ENCODE assay signal across 16 cellular contexts in the genomic region with DNA sequence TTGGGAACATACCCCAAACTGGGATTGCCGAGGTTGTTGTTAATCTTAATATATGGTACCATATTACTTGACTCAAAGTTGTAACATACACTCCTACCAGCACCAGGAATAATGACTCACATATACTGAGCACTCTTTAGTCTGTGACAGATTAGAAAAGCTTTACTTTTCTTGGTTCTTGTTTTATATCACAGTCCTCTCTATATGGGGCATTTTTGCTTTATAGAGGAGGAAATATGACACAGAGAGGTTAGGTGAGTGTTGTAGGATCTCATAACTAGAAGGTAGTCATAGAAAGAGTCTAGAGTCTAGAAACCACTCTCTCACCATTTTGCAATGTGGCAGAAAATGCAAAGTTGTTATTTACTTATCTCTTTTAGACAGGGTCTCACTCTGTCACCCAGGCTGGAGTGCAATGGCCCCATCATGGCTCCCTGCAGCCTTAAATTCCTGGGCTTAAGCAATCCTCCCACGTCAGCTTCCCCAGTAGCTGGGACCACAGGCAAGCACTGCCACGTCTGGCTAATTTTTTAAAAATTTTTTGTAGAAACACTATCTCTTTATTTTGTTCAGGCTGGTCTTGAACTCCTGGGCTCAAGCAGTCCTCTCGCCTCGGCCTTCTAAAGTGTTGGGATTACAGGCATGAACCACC. TPM values are rescaled to one million over a fixed set of nuclear protein-coding genes. Genes with fewer than 3 reads are reported as not detected.
A peak's percentile ranks its signal among the peaks of the same experiment; 100 is the strongest.
DNase-seq lines count a peak whose midpoint lies in the region; ATAC-seq and TF ChIP-seq lines count a peak whose summit lies in the region.
"Had no signal": no experiment of that assay in that cellular context is flagged by ENCODE, and none has a peak within 500 bp of the region (broad histone marks: within the 10 kb centered on the region; RNA-seq: fewer than 3 reads in every experiment).

No MANE protein-coding gene starts in this region.

- H3K27ac ChIP-seq in CD8-positive, alpha-beta memory T cell (ENCODE audit: low read depth, low read length) = no peak overlapping the region
- H3K27ac ChIP-seq in smooth muscle cell (ENCODE audit: low read depth) = peak overlapping the region; percentile 52
- H3K27ac ChIP-seq in WERI-Rb-1 = no peak overlapping the region
- H3K27ac ChIP-seq: A549, PC-9 had no signal

- H3K27ac Mint-ChIP-seq in activated T-cell treated with anti-CD3 and anti-CD28 coated beads, Interleukin-2, amount 50 U/mL, for 24 hours = peak overlapping the region; percentile 87
- H3K27ac Mint-ChIP-seq in CD8-positive, alpha-beta memory T cell = peak overlapping the region in 5 of 8 donors; percentile 29 to 75 (median 65)
- peak overlapping the region; percentile 58 for H3K27ac Mint-ChIP-seq in activated T-helper 1 cell treated with anti-CD3 and anti-CD28 coated beads, Interleukin-12 subunit alpha, Interleukin-12 subunit beta, Interleukin-2, Interleukin-4 antibody, amounts not matched to agents 30 ng/mL and 10 ng/mL and 1 ng/mL, durations not matched to agents 14 hours and 24 hours and 36 hours
- H3K27ac Mint-ChIP-seq: CD8-positive, alpha-beta T cell had no signal

- POLR2A ChIA-PET in CD8-positive, alpha-beta memory T cell (lab: Charles Lee) = no interaction called here

- no peaks in the 10 kb centered on the region for H3K9me3 ChIP-seq in CD8-positive, alpha-beta memory T cell (ENCODE audit: low read length)
- H3K9me3 ChIP-seq in smooth muscle cell (replicated peaks; ENCODE audit: low read depth) (no peaks in the 10 kb centered on the region), WERI-Rb-1 (ENCODE audit: severe bottlenecking) (no peaks in the 10 kb centered on the region)
- H3K9me3 ChIP-seq: A549, MG63 had no signal

- no peaks in the 10 kb centered on the region for H3K79me2 ChIP-seq in smooth muscle cell (ENCODE audit: low read depth)

- no peaks in the 10 kb centered on the region for H3K27me3 ChIP-seq in CD8-positive, alpha-beta memory T cell (ENCODE audit: insufficient read depth, low read length, poor library complexity, severe bottlenecking)
- no peaks in the 10 kb centered on the region for H3K27me3 ChIP-seq in smooth muscle cell (ENCODE audit: low read depth)
- H3K27me3 ChIP-seq in WERI-Rb-1 (ENCODE audit: insufficient read depth, low read depth, severe bottlenecking) = no peaks in the 10 kb centered on the region
- H3K27me3 ChIP-seq: MG63 had no signal

- CTCF ChIA-PET in CD8-positive, alpha-beta memory T cell (lab: Charles Lee) = interaction anchor here (1.2 kb wide), 1 partner anchor 16 kb away, joined by 5 read pairs; no protein-coding TSS in a partner anchor

- H3K4me2 ChIP-seq in smooth muscle cell = peak overlapping the region; percentile 20
- H3K4me2 ChIP-seq: A549, PC-9 had no signal

- H3K4me3 ChIP-seq in CD8-positive, alpha-beta memory T cell (ENCODE audit: low read length) = no peak overlapping the region
- H3K4me3 ChIP-seq in smooth muscle cell (no peak overlapping the region), WERI-Rb-1 (ENCODE audit: low read depth, low read length) (no peak overlapping the region)
- H3K4me3 ChIP-seq: A549, MG63, PC-9 had no signal

- peaks cover 58% of the 10 kb centered on the region for H3K36me3 ChIP-seq in CD8-positive, alpha-beta memory T cell (ENCODE audit: insufficient read depth, low read length)
- H3K36me3 ChIP-seq in smooth muscle cell (ENCODE audit: low read depth) = peaks cover 10% of the 10 kb centered on the region
- no peaks in the 10 kb centered on the region for H3K36me3 ChIP-seq in WERI-Rb-1

- WGBS in smooth muscle cell (ENCODE audit: low lambda C conversion rate) = 46% methylated on average over 5 of the region's 5 CpGs

- DNase-seq in activated T-cell treated with anti-CD3 and anti-CD28 coated beads, Interleukin-2, amount 50 U/mL, for 24 hours = no peak
- DNase-seq in activated T-cell treated with anti-CD3 and anti-CD28 coated beads, Interleukin-2, amount 50 U/mL, for 1 hour = no peak
- no peak for DNase-seq in CD8-positive, alpha-beta memory T cell
- no peak for DNase-seq in activated T-helper 1 cell treated with anti-CD3 and anti-CD28 coated beads, Interleukin-12 subunit alpha, Interleukin-12 subunit beta, Interleukin-2, Interleukin-4 antibody, amounts not matched to agents 30 ng/mL and 10 ng/mL and 1 ng/mL, durations not matched to agents 14 hours and 24 hours and 36 hours (ENCODE audit: low spot score)
- DNase-seq in smooth muscle cell (lab: John Stamatoyannopoulos, UW; ENCODE audit: unreplicated experiment) = no peak
- no peak for DNase-seq in NCI-H82 (lab: John Stamatoyannopoulos, UW)
- DNase-seq in WERI-Rb-1 = no peak
- DNase-seq: CD8-positive, alpha-beta T cell; GF-D8; MG63; NCI-H1092 treated with DMSO at 0.1 percent for 48 hours; NCI-H1694 treated with DMSO at 0.1 percent for 48 hours; PC-9 had no signal

- H3K27me3 Mint-ChIP-seq in activated T-cell treated with anti-CD3 and anti-CD28 coated beads, Interleukin-2, amount 50 U/mL, for 24 hours = no peaks in the 10 kb centered on the region
- no peaks in the 10 kb centered on the region for H3K27me3 Mint-ChIP-seq in CD8-positive, alpha-beta memory T cell
- H3K27me3 Mint-ChIP-seq in activated T-helper 1 cell treated with anti-CD3 and anti-CD28 coated beads, Interleukin-12 subunit alpha, Interleukin-12 subunit beta, Interleukin-2, Interleukin-4 antibody, amounts not matched to agents 30 ng/mL and 10 ng/mL and 1 ng/mL, durations not matched to agents 14 hours and 24 hours and 36 hours (ENCODE audit: insufficient read depth) = no peaks in the 10 kb centered on the region

- TF ChIP-seq CTCF in smooth muscle cell (IDR thresholded peaks at IDR 0.05; ENCODE audit: borderline replicate concordance, insufficient read depth, poor library complexity, severe bottlenecking) = no peak
- no peak for TF ChIP-seq CTCF in WERI-Rb-1 (IDR thresholded peaks at IDR 0.05; ENCODE audit: low read depth, low read length)

- no peak overlapping the region for H3K9ac ChIP-seq in smooth muscle cell (ENCODE audit: low read depth)

- H2AFZ ChIP-seq in smooth muscle cell (ENCODE audit: low read depth) = no peak overlapping the region
- H2AFZ ChIP-seq: PC-9 had no signal

- H3K9me3 Mint-ChIP-seq in activated T-cell treated with anti-CD3 and anti-CD28 coated beads, Interleukin-2, amount 50 U/mL, for 24 hours = no peaks in the 10 kb centered on the region
- no peaks in the 10 kb centered on the region for H3K9me3 Mint-ChIP-seq in CD8-positive, alpha-beta memory T cell
- no peaks in the 10 kb centered on the region for H3K9me3 Mint-ChIP-seq in activated T-helper 1 cell treated with anti-CD3 and anti-CD28 coated beads, Interleukin-12 subunit alpha, Interleukin-12 subunit beta, Interleukin-2, Interleukin-4 antibody, amounts not matched to agents 30 ng/mL and 10 ng/mL and 1 ng/mL, durations not matched to agents 14 hours and 24 hours and 36 hours
- H3K9me3 Mint-ChIP-seq: CD8-positive, alpha-beta T cell had no signal

- H3F3A ChIP-seq in smooth muscle cell (ENCODE audit: low read depth) = peaks cover 6% of the 10 kb centered on the region

- intact Hi-C loops in activated T-helper 1 cell treated with anti-CD3 and anti-CD28 coated beads, Interleukin-12 subunit alpha, Interleukin-12 subunit beta, Interleukin-2, Interleukin-4 antibody, amounts not matched to agents 30 ng/mL and 10 ng/mL and 1 ng/mL, durations not matched to agents 14 hours and 24 hours and 36 hours (cut with micrococcal nuclease) = loop anchor here (1.0 to 2.0 kb wide), 2 partner anchors 9 to 13 kb away; a partner anchor contains a TSS

- H3K4me1 Mint-ChIP-seq in activated T-cell treated with anti-CD3 and anti-CD28 coated beads, Interleukin-2, amount 50 U/mL, for 24 hours (ENCODE audit: low read depth) = peaks cover 61% of the 10 kb centered on the region
- H3K4me1 Mint-ChIP-seq in CD8-positive, alpha-beta memory T cell = peaks cover 19 to 52% (median 50%) of the 10 kb centered on the region in 3 donors
- H3K4me1 Mint-ChIP-seq in activated T-helper 1 cell treated with anti-CD3 and anti-CD28 coated beads, Interleukin-12 subunit alpha, Interleukin-12 subunit beta, Interleukin-2, Interleukin-4 antibody, amounts not matched to agents 30 ng/mL and 10 ng/mL and 1 ng/mL, durations not matched to agents 14 hours and 24 hours and 36 hours (ENCODE audit: low read depth) = peaks cover 54% of the 10 kb centered on the region

- no peak for ATAC-seq in HG02973 (IDR thresholded peaks at IDR 0.05; ENCODE audit: unreplicated experiment)
- ATAC-seq: A549; CD8-positive, alpha-beta T cell; HepG2 had no signal

- H4K20me1 ChIP-seq in smooth muscle cell (ENCODE audit: low read depth) = peaks cover 4% of the 10 kb centered on the region

- peaks cover 89% of the 10 kb centered on the region for H3K36me3 Mint-ChIP-seq in activated T-cell treated with anti-CD3 and anti-CD28 coated beads, Interleukin-2, amount 50 U/mL, for 24 hours (ENCODE audit: low read depth)
- H3K36me3 Mint-ChIP-seq in CD8-positive, alpha-beta memory T cell = peaks cover 6 to 85% (median 18%) of the 10 kb centered on the region in 3 donors
- H3K36me3 Mint-ChIP-seq in activated T-helper 1 cell treated with anti-CD3 and anti-CD28 coated beads, Interleukin-12 subunit alpha, Interleukin-12 subunit beta, Interleukin-2, Interleukin-4 antibody, amounts not matched to agents 30 ng/mL and 10 ng/mL and 1 ng/mL, durations not matched to agents 14 hours and 24 hours and 36 hours (ENCODE audit: low read depth) = peaks cover 63% of the 10 kb centered on the region

- H3K4me3 Mint-ChIP-seq in activated T-cell treated with anti-CD3 and anti-CD28 coated beads, Interleukin-2, amount 50 U/mL, for 24 hours = no peak overlapping the region
- H3K4me3 Mint-ChIP-seq in CD8-positive, alpha-beta memory T cell = no peak overlapping the region
- no peak overlapping the region for H3K4me3 Mint-ChIP-seq in activated T-helper 1 cell treated with anti-CD3 and anti-CD28 coated beads, Interleukin-12 subunit alpha, Interleukin-12 subunit beta, Interleukin-2, Interleukin-4 antibody, amounts not matched to agents 30 ng/mL and 10 ng/mL and 1 ng/mL, durations not matched to agents 14 hours and 24 hours and 36 hours
- H3K4me3 Mint-ChIP-seq: CD8-positive, alpha-beta T cell had no signal

- peaks cover 7% of the 10 kb centered on the region for H3K4me1 ChIP-seq in CD8-positive, alpha-beta memory T cell (ENCODE audit: insufficient read depth, low read length)
- no peaks in the 10 kb centered on the region for H3K4me1 ChIP-seq in smooth muscle cell (ENCODE audit: low read depth)

RNA-seq across cellular contexts. Expression of a gene that starts 13.4 kb away (rescaled TPM):
- 10 to 100 TPM; 10.8 to 11.2 TPM for total RNA-seq in CD8-positive, alpha-beta memory T cell
- polyA plus RNA-seq in CD8-positive, alpha-beta memory T cell = 10.1 TPM
- total RNA-seq in activated T-helper 1 cell treated with anti-CD3 and anti-CD28 coated beads, Interleukin-12 subunit alpha, Interleukin-12 subunit beta, Interleukin-2, Interleukin-4 antibody, amounts not matched to agents 30 ng/mL and 10 ng/mL and 1 ng/mL, durations not matched to agents 14 hours and 24 hours and 36 hours = 24.5 and 25.3 TPM in 2 replicates
- total RNA-seq in smooth muscle cell = 9.1 and 9.8 TPM in 2 replicates
- 6.1 and 7.2 TPM in 2 replicates for polyA plus RNA-seq in smooth muscle cell

RNA-seq across cellular contexts. Expression of a gene that starts 45.5 kb away (rescaled TPM):
- total RNA-seq in CD8-positive, alpha-beta memory T cell = not detected
- not detected for polyA plus RNA-seq in CD8-positive, alpha-beta memory T cell
- total RNA-seq in activated T-helper 1 cell treated with anti-CD3 and anti-CD28 coated beads, Interleukin-12 subunit alpha, Interleukin-12 subunit beta, Interleukin-2, Interleukin-4 antibody, amounts not matched to agents 30 ng/mL and 10 ng/mL and 1 ng/mL, durations not matched to agents 14 hours and 24 hours and 36 hours = 0.10 TPM in 2 replicates
- not detected in 2 replicates for total RNA-seq in smooth muscle cell
- not detected in 2 replicates for polyA plus RNA-seq in smooth muscle cell
- total RNA-seq: CD8-positive, alpha-beta T cell; PC-9 had no signal
- polyA plus RNA-seq: A549 had no signal
